1 cellular context compared by ENCODE assay signal in the genomic region with DNA sequence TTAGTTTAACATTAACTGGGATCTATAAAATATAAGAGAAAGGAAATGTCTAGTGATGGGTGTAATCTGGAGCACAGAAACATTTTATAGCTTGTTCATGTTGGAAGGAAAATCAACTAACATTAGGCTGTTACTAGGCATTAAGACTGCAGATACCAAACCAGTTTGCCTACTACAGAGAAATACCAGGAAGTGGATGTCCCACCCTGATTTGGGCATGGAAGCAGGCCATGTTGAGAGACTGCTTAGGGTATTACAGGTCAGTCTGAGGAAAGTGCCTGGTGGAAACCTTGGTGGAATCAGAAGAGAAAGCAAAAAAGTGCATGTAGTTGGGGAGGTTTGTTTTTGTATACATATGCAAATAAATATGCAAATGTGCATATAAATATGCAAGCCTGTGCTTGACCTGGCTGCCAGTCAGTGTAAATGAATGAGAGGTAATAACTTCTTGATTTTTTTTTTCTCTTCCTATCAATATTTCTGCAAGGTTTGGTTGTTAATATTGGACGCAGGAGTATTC.
TF ChIP-seq lines count a peak whose summit lies in the region.

No MANE protein-coding gene starts in this region.

TF ChIP-seq in GM23338, 12 proteins besides CTCF, POLR2A, EP300 and RAD21 (continued from another document):
- TF ChIP-seq, protein P1, sequence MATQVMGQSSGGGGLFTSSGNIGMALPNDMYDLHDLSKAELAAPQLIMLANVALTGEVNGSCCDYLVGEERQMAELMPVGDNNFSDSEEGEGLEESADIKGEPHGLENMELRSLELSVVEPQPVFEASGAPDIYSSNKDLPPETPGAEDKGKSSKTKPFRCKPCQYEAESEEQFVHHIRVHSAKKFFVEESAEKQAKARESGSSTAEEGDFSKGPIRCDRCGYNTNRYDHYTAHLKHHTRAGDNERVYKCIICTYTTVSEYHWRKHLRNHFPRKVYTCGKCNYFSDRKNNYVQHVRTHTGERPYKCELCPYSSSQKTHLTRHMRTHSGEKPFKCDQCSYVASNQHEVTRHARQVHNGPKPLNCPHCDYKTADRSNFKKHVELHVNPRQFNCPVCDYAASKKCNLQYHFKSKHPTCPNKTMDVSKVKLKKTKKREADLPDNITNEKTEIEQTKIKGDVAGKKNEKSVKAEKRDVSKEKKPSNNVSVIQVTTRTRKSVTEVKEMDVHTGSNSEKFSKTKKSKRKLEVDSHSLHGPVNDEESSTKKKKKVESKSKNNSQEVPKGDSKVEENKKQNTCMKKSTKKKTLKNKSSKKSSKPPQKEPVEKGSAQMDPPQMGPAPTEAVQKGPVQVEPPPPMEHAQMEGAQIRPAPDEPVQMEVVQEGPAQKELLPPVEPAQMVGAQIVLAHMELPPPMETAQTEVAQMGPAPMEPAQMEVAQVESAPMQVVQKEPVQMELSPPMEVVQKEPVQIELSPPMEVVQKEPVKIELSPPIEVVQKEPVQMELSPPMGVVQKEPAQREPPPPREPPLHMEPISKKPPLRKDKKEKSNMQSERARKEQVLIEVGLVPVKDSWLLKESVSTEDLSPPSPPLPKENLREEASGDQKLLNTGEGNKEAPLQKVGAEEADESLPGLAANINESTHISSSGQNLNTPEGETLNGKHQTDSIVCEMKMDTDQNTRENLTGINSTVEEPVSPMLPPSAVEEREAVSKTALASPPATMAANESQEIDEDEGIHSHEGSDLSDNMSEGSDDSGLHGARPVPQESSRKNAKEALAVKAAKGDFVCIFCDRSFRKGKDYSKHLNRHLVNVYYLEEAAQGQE (IDR thresholded peaks at IDR 0.05; ENCODE audit: unreplicated experiment) = no peak
- no peak for TF ChIP-seq CREB1 (CRISPR knock-in tag; IDR thresholded peaks at IDR 0.05; ENCODE audit: low read depth)
- TF ChIP-seq, protein P2, sequence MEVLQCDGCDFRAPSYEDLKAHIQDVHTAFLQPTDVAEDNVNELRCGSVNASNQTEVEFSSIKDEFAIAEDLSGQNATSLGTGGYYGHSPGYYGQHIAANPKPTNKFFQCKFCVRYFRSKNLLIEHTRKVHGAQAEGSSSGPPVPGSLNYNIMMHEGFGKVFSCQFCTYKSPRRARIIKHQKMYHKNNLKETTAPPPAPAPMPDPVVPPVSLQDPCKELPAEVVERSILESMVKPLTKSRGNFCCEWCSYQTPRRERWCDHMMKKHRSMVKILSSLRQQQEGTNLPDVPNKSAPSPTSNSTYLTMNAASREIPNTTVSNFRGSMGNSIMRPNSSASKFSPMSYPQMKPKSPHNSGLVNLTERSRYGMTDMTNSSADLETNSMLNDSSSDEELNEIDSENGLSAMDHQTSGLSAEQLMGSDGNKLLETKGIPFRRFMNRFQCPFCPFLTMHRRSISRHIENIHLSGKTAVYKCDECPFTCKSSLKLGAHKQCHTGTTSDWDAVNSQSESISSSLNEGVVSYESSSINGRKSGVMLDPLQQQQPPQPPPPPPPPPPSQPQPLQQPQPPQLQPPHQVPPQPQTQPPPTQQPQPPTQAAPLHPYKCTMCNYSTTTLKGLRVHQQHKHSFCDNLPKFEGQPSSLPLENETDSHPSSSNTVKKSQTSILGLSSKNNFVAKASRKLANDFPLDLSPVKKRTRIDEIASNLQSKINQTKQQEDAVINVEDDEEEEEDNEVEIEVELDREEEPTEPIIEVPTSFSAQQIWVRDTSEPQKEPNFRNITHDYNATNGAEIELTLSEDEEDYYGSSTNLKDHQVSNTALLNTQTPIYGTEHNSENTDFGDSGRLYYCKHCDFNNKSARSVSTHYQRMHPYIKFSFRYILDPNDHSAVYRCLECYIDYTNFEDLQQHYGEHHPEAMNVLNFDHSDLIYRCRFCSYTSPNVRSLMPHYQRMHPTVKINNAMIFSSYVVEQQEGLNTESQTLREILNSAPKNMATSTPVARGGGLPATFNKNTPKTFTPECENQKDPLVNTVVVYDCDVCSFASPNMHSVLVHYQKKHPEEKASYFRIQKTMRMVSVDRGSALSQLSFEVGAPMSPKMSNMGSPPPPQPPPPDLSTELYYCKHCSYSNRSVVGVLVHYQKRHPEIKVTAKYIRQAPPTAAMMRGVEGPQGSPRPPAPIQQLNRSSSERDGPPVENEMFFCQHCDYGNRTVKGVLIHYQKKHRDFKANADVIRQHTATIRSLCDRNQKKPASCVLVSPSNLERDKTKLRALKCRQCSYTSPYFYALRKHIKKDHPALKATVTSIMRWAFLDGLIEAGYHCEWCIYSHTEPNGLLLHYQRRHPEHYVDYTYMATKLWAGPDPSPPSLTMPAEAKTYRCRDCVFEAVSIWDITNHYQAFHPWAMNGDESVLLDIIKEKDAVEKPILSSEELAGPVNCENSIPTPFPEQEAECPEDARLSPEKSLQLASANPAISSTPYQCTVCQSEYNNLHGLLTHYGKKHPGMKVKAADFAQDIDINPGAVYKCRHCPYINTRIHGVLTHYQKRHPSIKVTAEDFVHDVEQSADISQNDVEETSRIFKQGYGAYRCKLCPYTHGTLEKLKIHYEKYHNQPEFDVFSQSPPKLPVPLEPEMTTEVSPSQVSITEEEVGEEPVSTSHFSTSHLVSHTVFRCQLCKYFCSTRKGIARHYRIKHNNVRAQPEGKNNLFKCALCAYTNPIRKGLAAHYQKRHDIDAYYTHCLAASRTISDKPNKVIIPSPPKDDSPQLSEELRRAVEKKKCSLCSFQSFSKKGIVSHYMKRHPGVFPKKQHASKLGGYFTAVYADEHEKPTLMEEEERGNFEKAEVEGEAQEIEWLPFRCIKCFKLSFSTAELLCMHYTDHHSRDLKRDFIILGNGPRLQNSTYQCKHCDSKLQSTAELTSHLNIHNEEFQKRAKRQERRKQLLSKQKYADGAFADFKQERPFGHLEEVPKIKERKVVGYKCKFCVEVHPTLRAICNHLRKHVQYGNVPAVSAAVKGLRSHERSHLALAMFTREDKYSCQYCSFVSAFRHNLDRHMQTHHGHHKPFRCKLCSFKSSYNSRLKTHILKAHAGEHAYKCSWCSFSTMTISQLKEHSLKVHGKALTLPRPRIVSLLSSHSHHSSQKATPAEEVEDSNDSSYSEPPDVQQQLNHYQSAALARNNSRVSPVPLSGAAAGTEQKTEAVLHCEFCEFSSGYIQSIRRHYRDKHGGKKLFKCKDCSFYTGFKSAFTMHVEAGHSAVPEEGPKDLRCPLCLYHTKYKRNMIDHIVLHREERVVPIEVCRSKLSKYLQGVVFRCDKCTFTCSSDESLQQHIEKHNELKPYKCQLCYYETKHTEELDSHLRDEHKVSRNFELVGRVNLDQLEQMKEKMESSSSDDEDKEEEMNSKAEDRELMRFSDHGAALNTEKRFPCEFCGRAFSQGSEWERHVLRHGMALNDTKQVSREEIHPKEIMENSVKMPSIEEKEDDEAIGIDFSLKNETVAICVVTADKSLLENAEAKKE (CRISPR knock-in tag; IDR thresholded peaks at IDR 0.05) = no peak
- no peak for TF ChIP-seq STAT1 (IDR thresholded peaks at IDR 0.05; ENCODE audit: unreplicated experiment)
- TF ChIP-seq ZNF114 (CRISPR knock-in tag; IDR thresholded peaks at IDR 0.05) = no peak
- no peak for TF ChIP-seq EZH2 (IDR thresholded peaks at IDR 0.05; ENCODE audit: low read depth, unreplicated experiment)
